13 cellular contexts compared by ENCODE assay signal in genomic region chr12:50213439-50213838, GRCh38. TPM values are rescaled to one million over a fixed set of nuclear protein-coding genes. Genes with fewer than 3 reads are reported as not detected.
A peak's percentile ranks its signal among the peaks of the same experiment; 100 is the strongest.
DNase-seq lines count a peak whose midpoint lies in the region; ATAC-seq and FAIRE-seq lines count a peak whose summit lies in the region.
"Had no signal": no experiment of that assay in that cellular context is flagged by ENCODE, and none has a peak within 500 bp of the region (broad histone marks: within the 10 kb centered on the region; RNA-seq: fewer than 3 reads in every experiment).

No MANE protein-coding gene starts in this region.

- H3K18ac ChIP-seq in mesenchymal stem cell (ENCODE audit: low read depth in 1 of 2, low read length in 2 of 2): no peak overlapping the region

- H3K4me3 Mint-ChIP-seq in CD8-positive, alpha-beta memory T cell: no peak overlapping the region
- no peak overlapping the region for H3K4me3 Mint-ChIP-seq in activated CD4-positive, alpha-beta memory T cell treated with anti-CD3 and anti-CD28 coated beads, Interleukin-2, amount 10 ng/mL, durations not matched to agents 7 days and 5 days

- H3K4me1 ChIP-seq in ACC112 (ENCODE audit: control insufficient read depth, insufficient read depth, low read length, unreplicated experiment): peaks cover 53% of the 10 kb centered on the region
- H3K4me1 ChIP-seq in CD8-positive, alpha-beta memory T cell (ENCODE audit: insufficient read depth, low read length): peaks cover 36% of the 10 kb centered on the region
- peaks cover 3% of the 10 kb centered on the region for H3K4me1 ChIP-seq in mesenchymal stem cell (ENCODE audit: control insufficient read depth, insufficient read depth, low read depth, low read length)

- H3K27ac Mint-ChIP-seq in CD8-positive, alpha-beta memory T cell: peak overlapping the region; percentile 22 to 92 (median 72)
- H3K27ac Mint-ChIP-seq in activated CD4-positive, alpha-beta memory T cell treated with anti-CD3 and anti-CD28 coated beads, Interleukin-2, amount 10 ng/mL, durations not matched to agents 7 days and 5 days: peak overlapping the region; percentile 66

- no peak overlapping the region for H3K23ac ChIP-seq in mesenchymal stem cell (ENCODE audit: low read length in 2 of 2)

- H3K4ac ChIP-seq in mesenchymal stem cell (ENCODE audit: low read depth in 1 of 2, low read length in 2 of 2): no peak overlapping the region

- CTCF ChIA-PET in CD8-positive, alpha-beta memory T cell (lab: Charles Lee): interaction anchor here (0.9 to 1.5 kb wide), 3 partner anchors 70 to 292 kb away, joined by 3 to 6 read pairs (median 3); partner anchors contain the start of genes COX14, DIP2B and LIMA1
- CTCF ChIA-PET in activated CD4-positive, alpha-beta memory T cell treated with anti-CD3 and anti-CD28 coated beads, Interleukin-2, amount 10 ng/mL, durations not matched to agents 7 days and 5 days (lab: Charles Lee): interaction anchor here (0.5 to 2.2 kb wide), 5 partner anchors 9 to 846 kb away, joined by 3 to 6 read pairs (median 3); partner anchors contain the start of genes COX14 and SPATS2

- peak overlapping the region; percentile 22; the same call in 1 of the 2 replicates for H3K4me3 ChIP-seq in ACC112 (ENCODE audit: low read depth, low read length)
- H3K4me3 ChIP-seq in CD8-positive, alpha-beta memory T cell (ENCODE audit: low read length): no peak overlapping the region
- H3K4me3 ChIP-seq in mesenchymal stem cell (ENCODE audit: insufficient read depth in 1 of 2, low read depth in 1 of 2, low read length in 2 of 2): peak overlapping the region in 1 of 2 experiments; percentile 52
- H3K4me3 ChIP-seq: heart left ventricle, psoas muscle had no signal

- H3K36me3 ChIP-seq in ACC112 (ENCODE audit: insufficient read depth, low read length): peaks cover 14% of the 10 kb centered on the region; the same call in 1 of the 2 replicates
- no peaks in the 10 kb centered on the region for H3K36me3 ChIP-seq in CD8-positive, alpha-beta memory T cell (ENCODE audit: insufficient read depth, low read length)
- H3K36me3 ChIP-seq in mesenchymal stem cell (ENCODE audit: control insufficient read depth in 1 of 2, insufficient read depth in 2 of 2, low read depth in 1 of 2, low read length in 2 of 2): peaks cover 3 to 77% of the 10 kb centered on the region in 2 experiments

- H3K4me2 ChIP-seq in mesenchymal stem cell (ENCODE audit: low read length, poor library complexity, severe bottlenecking): no peak overlapping the region

- H3K27me3 Mint-ChIP-seq in CD8-positive, alpha-beta memory T cell: no peaks in the 10 kb centered on the region
- no peaks in the 10 kb centered on the region for H3K27me3 Mint-ChIP-seq in activated CD4-positive, alpha-beta memory T cell treated with anti-CD3 and anti-CD28 coated beads, Interleukin-2, amount 10 ng/mL, durations not matched to agents 7 days and 5 days

- H2AFZ ChIP-seq in ACC112 (ENCODE audit: low read length, unreplicated experiment) (no peak overlapping the region), mesenchymal stem cell (ENCODE audit: low read depth, low read length) (no peak overlapping the region)

- POLR2A ChIA-PET in CD8-positive, alpha-beta memory T cell (lab: Charles Lee): no interaction called here
- POLR2A ChIA-PET in activated CD4-positive, alpha-beta memory T cell treated with anti-CD3 and anti-CD28 coated beads, Interleukin-2, amount 10 ng/mL, durations not matched to agents 7 days and 5 days (lab: Charles Lee): interaction anchor here (0.7 to 5.5 kb wide), 4 partner anchors 8 to 47 kb away, joined by 3 to 48 read pairs (median 7); no protein-coding TSS in a partner anchor

- H3K27me3 ChIP-seq in ACC112 (ENCODE audit: insufficient read depth, low read length) (no peaks in the 10 kb centered on the region), mesenchymal stem cell (ENCODE audit: control insufficient read depth in 1 of 2, insufficient read depth in 1 of 2, low read length in 2 of 2) (no peaks in the 10 kb centered on the region)
- no peaks in the 10 kb centered on the region for H3K27me3 ChIP-seq in CD8-positive, alpha-beta memory T cell (ENCODE audit: insufficient read depth, low read length, poor library complexity, severe bottlenecking)
- H3K27me3 ChIP-seq: heart left ventricle had no signal

- no peaks in the 10 kb centered on the region for H3K9me3 ChIP-seq in CD8-positive, alpha-beta memory T cell (ENCODE audit: low read length)
- H3K9me3 ChIP-seq in mesenchymal stem cell (ENCODE audit: control insufficient read depth, low read length): no peaks in the 10 kb centered on the region
- H3K9me3 ChIP-seq: heart left ventricle, psoas muscle had no signal

- no peak overlapping the region for H2AK5ac ChIP-seq in mesenchymal stem cell (ENCODE audit: low read length, severe bottlenecking)

- no peak for FAIRE-seq in frontal cortex (lab: Jason Lieb, UNC)
- FAIRE-seq: TTC549 had no signal

- H3K4me1 Mint-ChIP-seq in CD8-positive, alpha-beta memory T cell: peaks cover 44 to 63% (median 52%) of the 10 kb centered on the region in 3 donors
- peaks cover 59% of the 10 kb centered on the region for H3K4me1 Mint-ChIP-seq in activated CD4-positive, alpha-beta memory T cell treated with anti-CD3 and anti-CD28 coated beads, Interleukin-2, amount 10 ng/mL, durations not matched to agents 7 days and 5 days

- no peak overlapping the region for H4K91ac ChIP-seq in mesenchymal stem cell (ENCODE audit: low read length)

- H3K79me2 ChIP-seq in ACC112 (ENCODE audit: control insufficient read depth, insufficient read depth, low read length, unreplicated experiment): peaks cover 83% of the 10 kb centered on the region

- WGBS in mesenchymal stem cell: 88% methylated on average over 1 of the region's 2 CpGs

- no peak for DNase-seq in CD8-positive, alpha-beta memory T cell
- no peak for DNase-seq in activated CD4-positive, alpha-beta memory T cell treated with anti-CD3 and anti-CD28 coated beads, Interleukin-2, amount 10 ng/mL, durations not matched to agents 7 days and 5 days
- DNase-seq in mesenchymal stem cell (no peak), NCI-H2227 treated with DMSO at 0.1 percent for 48 hours (lab: John Stamatoyannopoulos, UW) (no peak), frontal cortex (ENCODE audit: low spot score in 2 of 2) (no peak)
- DNase-seq: erythroblast, heart left ventricle, psoas muscle, SHP77 treated with DMSO at 0.1 percent for 48 hours had no signal

- H2BK5ac ChIP-seq in mesenchymal stem cell (ENCODE audit: low read depth, low read length, poor library complexity, severe bottlenecking): no peak overlapping the region

- no peaks in the 10 kb centered on the region for H3K9me3 Mint-ChIP-seq in CD8-positive, alpha-beta memory T cell
- no peaks in the 10 kb centered on the region for H3K9me3 Mint-ChIP-seq in activated CD4-positive, alpha-beta memory T cell treated with anti-CD3 and anti-CD28 coated beads, Interleukin-2, amount 10 ng/mL, durations not matched to agents 7 days and 5 days

- no peak overlapping the region for H3K14ac ChIP-seq in mesenchymal stem cell (ENCODE audit: low read length in 2 of 2)

- no peak overlapping the region for H2BK120ac ChIP-seq in mesenchymal stem cell (ENCODE audit: low read depth, low read length)

- H3K27ac ChIP-seq in ACC112 (ENCODE audit: low read depth, low read length) (peak overlapping the region; percentile 48), mesenchymal stem cell (ENCODE audit: low read length, poor library complexity, severe bottlenecking) (no peak overlapping the region)
- no peak overlapping the region for H3K27ac ChIP-seq in CD8-positive, alpha-beta memory T cell (ENCODE audit: low read depth, low read length)
- H3K27ac ChIP-seq: C4-2B had no signal

- peaks cover 9% of the 10 kb centered on the region for H3K79me1 ChIP-seq in mesenchymal stem cell (replicated peaks; ENCODE audit: low read length, poor library complexity, severe bottlenecking)

- peak overlapping the region; percentile 46 for H3K9ac ChIP-seq in mesenchymal stem cell (ENCODE audit: low read length)

- H2BK12ac ChIP-seq in mesenchymal stem cell (ENCODE audit: low read length in 2 of 2): no peak overlapping the region

- no peak overlapping the region for H4K8ac ChIP-seq in mesenchymal stem cell (ENCODE audit: low read length)

- ATAC-seq in GM19324 (IDR thresholded peaks at IDR 0.05; ENCODE audit: low FRiP score, unreplicated experiment): no peak
- ATAC-seq: heart left ventricle, psoas muscle had no signal

- H2BK15ac ChIP-seq in mesenchymal stem cell (ENCODE audit: low read depth, poor library complexity, severe bottlenecking): no peak overlapping the region

- H3K36me3 Mint-ChIP-seq in CD8-positive, alpha-beta memory T cell: peaks cover 0 to 2% (median 1%) of the 10 kb centered on the region in 3 donors
- peaks cover 31% of the 10 kb centered on the region for H3K36me3 Mint-ChIP-seq in activated CD4-positive, alpha-beta memory T cell treated with anti-CD3 and anti-CD28 coated beads, Interleukin-2, amount 10 ng/mL, durations not matched to agents 7 days and 5 days (ENCODE audit: low read depth)

RNA-seq across cellular contexts. Expression of gene CERS5, which starts 46.3 kb away (rescaled TPM):
- total RNA-seq in CD8-positive, alpha-beta memory T cell: 10 to 100 TPM; 55.4 to 62.1 TPM
- polyA plus RNA-seq in CD8-positive, alpha-beta memory T cell: 47.4 TPM
- 10 to 100 TPM; 48.4 to 56.3 TPM for total RNA-seq in activated CD4-positive, alpha-beta memory T cell treated with anti-CD3 and anti-CD28 coated beads, Interleukin-2, amount 10 ng/mL, durations not matched to agents 7 days and 5 days
- polyA plus RNA-seq in mesenchymal stem cell (2013, experiment 1 of 2): 41.5 TPM
- polyA plus RNA-seq in mesenchymal stem cell (2013, experiment 2 of 2): 44.3 TPM
- total RNA-seq in frontal cortex: 104 TPM
